Comparison of ENCODE assay signal across 24 cellular contexts in the genomic region with DNA sequence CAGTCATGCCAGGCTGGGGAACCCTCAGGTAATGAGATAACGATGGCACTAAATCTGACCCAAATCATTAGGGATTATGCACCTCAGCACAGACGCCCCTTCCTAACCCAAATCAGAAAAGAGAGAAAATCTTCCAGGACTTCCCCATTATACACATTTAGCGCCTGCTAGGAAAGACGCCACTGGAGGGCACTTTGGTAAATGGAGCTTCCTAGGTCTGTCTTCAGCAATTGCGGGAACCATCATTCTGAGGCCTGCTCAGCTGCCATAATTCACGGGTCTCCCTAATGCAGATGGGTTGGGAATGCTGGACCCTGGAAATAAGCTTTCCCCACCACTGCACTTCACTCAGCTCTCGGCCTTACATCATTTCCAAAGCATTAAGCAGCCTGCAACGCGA.
"Had no signal": no experiment of that assay in that cellular context is flagged by ENCODE, and none has a peak within 500 bp of the region (broad histone marks: within the 10 kb centered on the region; RNA-seq: fewer than 3 reads in every experiment).

No MANE protein-coding gene starts in this region.

- H3K4me1 ChIP-seq: pancreas, prostate gland, sigmoid colon, uterus had no signal

- H3K4me3 ChIP-seq: pancreas, prostate gland, sigmoid colon, thoracic aorta, uterus had no signal

- H3K9me3 ChIP-seq: pancreas, prostate gland, uterus had no signal

- H3K27me3 ChIP-seq: sigmoid colon, uterus had no signal

- H3K27ac ChIP-seq: epithelial cell of prostate, pancreas, prostate gland, sigmoid colon, thoracic aorta, uterus had no signal

- H3K9me3 Mint-ChIP-seq: activated T-helper 2 cell treated with anti-CD3 and anti-CD28 coated beads, Interferon-gamma antibody, Interleukin-2, Interleukin-4, amounts not matched to agents 10 μg/mL and 5 μg/mL and 100 μg/mL, durations not matched to agents 14 hours and 24 hours and 36 hours; T-helper 1 cell treated with Interleukin-12 subunit alpha and Interleukin-12 subunit beta and Interleukin-4 antibody, amounts not matched to agents 30 μg/mL and 1 μg/mL, for 36 hours; type B pancreatic cell had no signal

- DNase-seq: activated CD4-positive, alpha-beta T cell treated with anti-CD3 and anti-CD28 coated beads, Interleukin-2, amount 50 U/mL, for 1 hour; activated CD8-positive, alpha-beta T cell treated with anti-CD3 and anti-CD28 coated beads for 36 hours; activated T-cell treated with anti-CD3 and anti-CD28 coated beads, Interleukin-2, amount 50 U/mL, for 48 hours; dermis blood vessel endothelial cell; effector CD4-positive, alpha-beta T cell; left cardiac atrium; mammary epithelial cell; midbrain; naive thymus-derived CD4-positive, alpha-beta T cell; pancreas; sigmoid colon; small intestine; stimulated activated CD4-positive, alpha-beta T cell treated with anti-CD3 and anti-CD28 coated beads, Interleukin-4, amount 100 ng/mL, for 24 hours; T-helper 9 cell; uterus had no signal

- H3K4me1 Mint-ChIP-seq: naive thymus-derived CD4-positive, alpha-beta T cell; stimulated activated effector memory CD8-positive, alpha-beta T cell treated with anti-CD3 and anti-CD28 coated beads, Interleukin-12 subunit alpha, Interleukin-12 subunit beta, amount 100 ng/mL, for 72 hours had no signal

- ATAC-seq: activated CD8-positive, alpha-beta T cell treated with anti-CD3 and anti-CD28 coated beads for 36 hours; activated naive CD4-positive, alpha-beta T cell treated with anti-CD3 and anti-CD28 coated beads, Interleukin-2, amount 50 U/mL, for 72 hours; left cardiac atrium; naive thymus-derived CD4-positive, alpha-beta T cell; pancreas; stimulated activated effector memory CD8-positive, alpha-beta T cell treated with anti-CD3 and anti-CD28 coated beads, Interleukin-12 subunit alpha, Interleukin-12 subunit beta, amount 100 ng/mL, for 72 hours had no signal

- H3K4me3 Mint-ChIP-seq: activated CD8-positive, alpha-beta T cell treated with anti-CD3 and anti-CD28 coated beads for 36 hours; naive thymus-derived CD4-positive, alpha-beta T cell; stimulated activated effector memory CD8-positive, alpha-beta T cell treated with anti-CD3 and anti-CD28 coated beads, Interleukin-12 subunit alpha, Interleukin-12 subunit beta, amount 100 ng/mL, for 72 hours; stimulated activated naive CD8-positive, alpha-beta T cell treated with anti-CD3 and anti-CD28 coated beads, Interleukin-15, Interleukin-2, amounts not matched to agents 100 ng/mL and 50 ng/mL, for 24 hours; T-helper 1 cell treated with Interleukin-12 subunit alpha and Interleukin-12 subunit beta and Interleukin-4 antibody, amounts not matched to agents 30 μg/mL and 1 μg/mL, for 36 hours; type B pancreatic cell had no signal

- H3K36me3 Mint-ChIP-seq: activated naive CD4-positive, alpha-beta T cell treated with anti-CD3 and anti-CD28 coated beads, Interleukin-2, amount 50 U/mL, for 72 hours; naive thymus-derived CD4-positive, alpha-beta T cell; stimulated activated effector memory CD8-positive, alpha-beta T cell treated with anti-CD3 and anti-CD28 coated beads, Interleukin-12 subunit alpha, Interleukin-12 subunit beta, amount 100 ng/mL, for 72 hours; type B pancreatic cell had no signal

- H3K27me3 Mint-ChIP-seq: activated CD8-positive, alpha-beta T cell treated with anti-CD3 and anti-CD28 coated beads for 36 hours; naive thymus-derived CD4-positive, alpha-beta T cell; stimulated activated naive CD8-positive, alpha-beta T cell treated with anti-CD3 and anti-CD28 coated beads, Interleukin-15, Interleukin-2, amounts not matched to agents 100 ng/mL and 50 ng/mL, for 24 hours; type B pancreatic cell had no signal

- H3K36me3 ChIP-seq: pancreas, prostate gland, sigmoid colon, thoracic aorta, uterus had no signal

- H3K27ac Mint-ChIP-seq: activated CD8-positive, alpha-beta T cell treated with anti-CD3 and anti-CD28 coated beads for 36 hours; activated naive CD4-positive, alpha-beta T cell treated with anti-CD3 and anti-CD28 coated beads, Interleukin-2, amount 50 U/mL, for 72 hours; activated T-helper 2 cell treated with anti-CD3 and anti-CD28 coated beads, Interferon-gamma antibody, Interleukin-2, Interleukin-4, amounts not matched to agents 10 μg/mL and 5 μg/mL and 100 μg/mL, durations not matched to agents 14 hours and 24 hours and 36 hours; naive thymus-derived CD4-positive, alpha-beta T cell; stimulated activated effector memory CD8-positive, alpha-beta T cell treated with anti-CD3 and anti-CD28 coated beads, Interleukin-12 subunit alpha, Interleukin-12 subunit beta, amount 100 ng/mL, for 72 hours; stimulated activated naive CD8-positive, alpha-beta T cell treated with anti-CD3 and anti-CD28 coated beads, Interleukin-15, Interleukin-2, amounts not matched to agents 100 ng/mL and 50 ng/mL, for 24 hours; T-helper 1 cell treated with Interleukin-12 subunit alpha and Interleukin-12 subunit beta and Interleukin-4 antibody, amounts not matched to agents 30 μg/mL and 1 μg/mL, for 36 hours; type B pancreatic cell had no signal
